Comparison of ENCODE assay signal across 8 cellular contexts in the genomic region with DNA sequence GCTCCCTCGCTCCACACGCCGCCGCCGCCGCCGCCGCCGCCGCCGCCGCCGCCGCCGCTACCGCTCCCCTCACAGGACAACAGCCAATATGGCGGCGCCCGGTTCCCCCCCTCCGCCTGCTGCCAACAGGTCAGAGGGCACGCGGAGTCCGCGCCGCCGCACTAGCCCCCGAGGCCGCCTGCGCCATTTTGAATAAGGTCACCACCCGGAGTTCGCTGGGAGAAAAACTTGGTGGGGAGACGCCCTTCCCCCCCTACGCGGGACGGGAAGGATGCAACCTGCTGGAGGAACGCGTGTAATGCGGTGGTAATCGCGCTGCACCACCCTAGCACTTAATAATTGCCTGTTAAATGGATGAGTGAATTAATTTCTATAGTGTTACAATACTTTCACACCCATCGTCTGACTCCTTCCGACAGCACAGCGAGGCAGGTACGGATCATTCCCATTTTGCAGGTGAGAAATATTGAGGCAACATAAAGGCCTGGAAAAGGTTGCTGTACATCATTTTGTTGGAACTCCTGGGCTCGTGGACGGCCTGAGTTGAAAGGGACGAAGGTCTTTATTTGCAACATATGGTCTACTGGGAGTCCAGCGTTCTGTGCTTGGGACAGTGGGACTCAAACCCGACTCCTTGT. TPM values are rescaled to one million over a fixed set of nuclear protein-coding genes. Genes with fewer than 3 reads are reported as not detected.
A peak's percentile ranks its signal among the peaks of the same experiment; 100 is the strongest.
DNase-seq lines count a peak whose midpoint lies in the region; ATAC-seq and TF ChIP-seq lines count a peak whose summit lies in the region.

Gene FAM193B (minus strand): TSS at position 90 of the 638 bp plus-strand sequence. CDS start 105 bp downstream, outside the sequence.

- DNase-seq in AG20443 (ENCODE audit: low spot score): peak; percentile 99
- DNase-seq in NCI-H510A (lab: John Stamatoyannopoulos, UW): peak; percentile 76
- peak; percentile 98 for DNase-seq in activated CD4-positive, alpha-beta T cell treated with anti-CD3 and anti-CD28 coated beads for 36 hours
- peak; percentile 97 for DNase-seq in chondrocyte (ENCODE audit: low spot score)
- DNase-seq in kidney tubule cell (ENCODE audit: low spot score): peak; percentile 93
- DNase-seq in stimulated activated CD4-positive, alpha-beta T cell treated with anti-CD3 and anti-CD28 coated beads, Interleukin-1b, Interleukin-23, amount 100 ng/mL, for 1 hour (ENCODE audit: low read depth in 2 of 2): peak; percentile 88 to 96

- CTCF ChIA-PET in activated CD4-positive, alpha-beta T cell treated with anti-CD3 and anti-CD28 coated beads for 36 hours (lab: Charles Lee): interaction anchor here (0.5 kb wide), 1 partner anchor 138 kb away, joined by 3 read pairs; no protein-coding TSS in a partner anchor

- H3K4me3 Mint-ChIP-seq in activated CD4-positive, alpha-beta T cell treated with anti-CD3 and anti-CD28 coated beads for 36 hours: peak within 1 kb of the TSS; percentile 80
- H3K4me3 Mint-ChIP-seq in chondrocyte (ENCODE audit: unreplicated experiment): peak within 1 kb of the TSS; percentile 90

- H3K4me1 Mint-ChIP-seq in activated CD4-positive, alpha-beta T cell treated with anti-CD3 and anti-CD28 coated beads for 36 hours: peaks cover 25% of the 10 kb centered on the region
- H3K4me1 Mint-ChIP-seq in chondrocyte (ENCODE audit: low read depth): peaks cover 32% of the 10 kb centered on the region

- peak; percentile 57 for TF ChIP-seq CTCF in chondrocyte (IDR thresholded peaks at IDR 0.05)

- POLR2A ChIA-PET in activated CD4-positive, alpha-beta T cell treated with anti-CD3 and anti-CD28 coated beads for 36 hours (lab: Charles Lee): no interaction called here

- H3K36me3 Mint-ChIP-seq in activated CD4-positive, alpha-beta T cell treated with anti-CD3 and anti-CD28 coated beads for 36 hours (ENCODE audit: low read depth): peaks cover 13% of the 10 kb centered on the region
- peaks cover 7% of the 10 kb centered on the region for H3K36me3 Mint-ChIP-seq in chondrocyte (ENCODE audit: low read depth)

- no peaks in the 10 kb centered on the region for H3K27me3 Mint-ChIP-seq in activated CD4-positive, alpha-beta T cell treated with anti-CD3 and anti-CD28 coated beads for 36 hours
- no peaks in the 10 kb centered on the region for H3K27me3 Mint-ChIP-seq in chondrocyte (ENCODE audit: low read depth)

- intact Hi-C loops in activated CD4-positive, alpha-beta T cell treated with anti-CD3 and anti-CD28 coated beads for 36 hours (cut with DNase I, micrococcal nuclease): loop anchor here (1.0 to 10.0 kb wide), 6 partner anchors 37 to 550 kb away; partner anchors contain the start of genes TMED9 (in 2 of the 2), B4GALT7 (in 1 of the 2), DDX41 (in 1 of the 2) and LMAN2 (in 1 of the 2)

- H3K27ac Mint-ChIP-seq in activated CD4-positive, alpha-beta T cell treated with anti-CD3 and anti-CD28 coated beads for 36 hours: peak within 1 kb of the TSS; percentile 66
- peak within 1 kb of the TSS; percentile 84 for H3K27ac Mint-ChIP-seq in chondrocyte (ENCODE audit: unreplicated experiment)

- ATAC-seq in GM19035 (IDR thresholded peaks at IDR 0.05; ENCODE audit: unreplicated experiment) (peak; percentile 91), HG03342 (IDR thresholded peaks at IDR 0.05; ENCODE audit: unreplicated experiment) (peak; percentile 92)
- ATAC-seq in activated CD4-positive, alpha-beta T cell treated with anti-CD3 and anti-CD28 coated beads for 36 hours: peak; percentile 99

- no peaks in the 10 kb centered on the region for H3K9me3 Mint-ChIP-seq in activated CD4-positive, alpha-beta T cell treated with anti-CD3 and anti-CD28 coated beads for 36 hours (ENCODE audit: low read depth)
- H3K9me3 Mint-ChIP-seq in chondrocyte (ENCODE audit: low read depth): no peaks in the 10 kb centered on the region

RNA-seq across cellular contexts. Expression of gene FAM193B, which starts in this region (rescaled TPM):
- 10 to 100 TPM; 63.6 to 77.7 TPM for total RNA-seq in activated CD4-positive, alpha-beta T cell treated with anti-CD3 and anti-CD28 coated beads for 36 hours
- 75.2 to 85.9 TPM (median 79.1 TPM) in 3 replicates for total RNA-seq in chondrocyte

Comparison
In these comparisons a context has a peak if more than half of its experiments do, and no peak if none do; other contexts are left out.
1. Peak in every context shown above with its lines: DNase-seq and ATAC-seq.